13 cellular contexts compared by ENCODE assay signal in genomic region chr13:80400164-80400767, GRCh38. TPM values are rescaled to one million over a fixed set of nuclear protein-coding genes. Genes with fewer than 3 reads are reported as not detected.
DNase-seq lines count a peak whose midpoint lies in the region; ATAC-seq and TF ChIP-seq lines count a peak whose summit lies in the region.
"Had no signal": no experiment of that assay in that cellular context is flagged by ENCODE, and none has a peak within 500 bp of the region (broad histone marks: within the 10 kb centered on the region; RNA-seq: fewer than 3 reads in every experiment).

No MANE protein-coding gene starts in this region.

- H3K9me3 ChIP-seq in mucosa of descending colon (no peaks in the 10 kb centered on the region), Caco-2 (peaks cover 8% of the 10 kb centered on the region; the same call in 1 of the 2 replicates)
- H3K9me3 ChIP-seq: esophagus squamous epithelium had no signal

- H3K27me3 Mint-ChIP-seq in Caco-2 (ENCODE audit: insufficient read depth, unreplicated experiment), result no peaks in the 10 kb centered on the region
- H3K27me3 Mint-ChIP-seq in activated T-helper 1 cell treated with anti-CD3 and anti-CD28 coated beads, Interleukin-12 subunit alpha, Interleukin-12 subunit beta, Interleukin-2, Interleukin-4 antibody, amounts not matched to agents 30 ng/mL and 10 ng/mL and 1 ng/mL, durations not matched to agents 14 hours and 24 hours and 36 hours (ENCODE audit: insufficient read depth), result no peaks in the 10 kb centered on the region
- H3K27me3 Mint-ChIP-seq in activated CD4-positive, alpha-beta memory T cell treated with anti-CD3 and anti-CD28 coated beads, Interleukin-2, amount 10 ng/mL, durations not matched to agents 7 days and 5 days, result no peaks in the 10 kb centered on the region

- peaks cover 7% of the 10 kb centered on the region for H3K4me1 Mint-ChIP-seq in Caco-2 (ENCODE audit: low read depth, unreplicated experiment)
- no peaks in the 10 kb centered on the region for H3K4me1 Mint-ChIP-seq in activated T-helper 1 cell treated with anti-CD3 and anti-CD28 coated beads, Interleukin-12 subunit alpha, Interleukin-12 subunit beta, Interleukin-2, Interleukin-4 antibody, amounts not matched to agents 30 ng/mL and 10 ng/mL and 1 ng/mL, durations not matched to agents 14 hours and 24 hours and 36 hours (ENCODE audit: low read depth)
- H3K4me1 Mint-ChIP-seq in activated CD4-positive, alpha-beta memory T cell treated with anti-CD3 and anti-CD28 coated beads, Interleukin-2, amount 10 ng/mL, durations not matched to agents 7 days and 5 days, result peaks cover 13% of the 10 kb centered on the region
- H3K4me1 Mint-ChIP-seq: mesothelial cell of epicardium had no signal

- H3K27me3 ChIP-seq in Caco-2 (replicated peaks; ENCODE audit: control insufficient read depth, insufficient read depth, low read length), result no peaks in the 10 kb centered on the region
- H3K27me3 ChIP-seq: esophagus squamous epithelium had no signal

- intact Hi-C loops in mucosa of descending colon (cut with DNase I, micrococcal nuclease) (no loop called here), Caco-2 (cut with micrococcal nuclease; ENCODE audit: unreplicated experiment) (no loop called here)
- intact Hi-C loops in activated T-helper 1 cell treated with anti-CD3 and anti-CD28 coated beads, Interleukin-12 subunit alpha, Interleukin-12 subunit beta, Interleukin-2, Interleukin-4 antibody, amounts not matched to agents 30 ng/mL and 10 ng/mL and 1 ng/mL, durations not matched to agents 14 hours and 24 hours and 36 hours (cut with micrococcal nuclease), result no loop called here

- no peak overlapping the region for H3K4me3 Mint-ChIP-seq in Caco-2 (ENCODE audit: unreplicated experiment)
- no peak overlapping the region for H3K4me3 Mint-ChIP-seq in activated T-helper 1 cell treated with anti-CD3 and anti-CD28 coated beads, Interleukin-12 subunit alpha, Interleukin-12 subunit beta, Interleukin-2, Interleukin-4 antibody, amounts not matched to agents 30 ng/mL and 10 ng/mL and 1 ng/mL, durations not matched to agents 14 hours and 24 hours and 36 hours
- no peak overlapping the region for H3K4me3 Mint-ChIP-seq in activated CD4-positive, alpha-beta memory T cell treated with anti-CD3 and anti-CD28 coated beads, Interleukin-2, amount 10 ng/mL, durations not matched to agents 7 days and 5 days
- H3K4me3 Mint-ChIP-seq: mesothelial cell of epicardium had no signal

- peaks cover 18% of the 10 kb centered on the region for H3K9me3 Mint-ChIP-seq in Caco-2 (ENCODE audit: unreplicated experiment)
- H3K9me3 Mint-ChIP-seq in activated T-helper 1 cell treated with anti-CD3 and anti-CD28 coated beads, Interleukin-12 subunit alpha, Interleukin-12 subunit beta, Interleukin-2, Interleukin-4 antibody, amounts not matched to agents 30 ng/mL and 10 ng/mL and 1 ng/mL, durations not matched to agents 14 hours and 24 hours and 36 hours, result peaks cover 14% of the 10 kb centered on the region
- peaks cover 12% of the 10 kb centered on the region for H3K9me3 Mint-ChIP-seq in activated CD4-positive, alpha-beta memory T cell treated with anti-CD3 and anti-CD28 coated beads, Interleukin-2, amount 10 ng/mL, durations not matched to agents 7 days and 5 days

- no TSS peak for BruUV-seq in Caco-2 (replicated peaks; lab: Mats Ljungman, UMichigan)

- no peak overlapping the region for H3K4me3 ChIP-seq in mucosa of descending colon
- no peak overlapping the region for H3K4me3 ChIP-seq in Caco-2 (ENCODE audit: low read depth, low read length)
- H3K4me3 ChIP-seq: esophagus squamous epithelium had no signal

- H3K27ac Mint-ChIP-seq in Caco-2 (ENCODE audit: unreplicated experiment), result no peak overlapping the region
- H3K27ac Mint-ChIP-seq in activated T-helper 1 cell treated with anti-CD3 and anti-CD28 coated beads, Interleukin-12 subunit alpha, Interleukin-12 subunit beta, Interleukin-2, Interleukin-4 antibody, amounts not matched to agents 30 ng/mL and 10 ng/mL and 1 ng/mL, durations not matched to agents 14 hours and 24 hours and 36 hours, result no peak overlapping the region
- no peak overlapping the region for H3K27ac Mint-ChIP-seq in activated CD4-positive, alpha-beta memory T cell treated with anti-CD3 and anti-CD28 coated beads, Interleukin-2, amount 10 ng/mL, durations not matched to agents 7 days and 5 days
- H3K27ac Mint-ChIP-seq: mesothelial cell of epicardium had no signal

- no peaks in the 10 kb centered on the region for H3K36me3 Mint-ChIP-seq in Caco-2 (ENCODE audit: insufficient read depth, unreplicated experiment)
- no peaks in the 10 kb centered on the region for H3K36me3 Mint-ChIP-seq in activated T-helper 1 cell treated with anti-CD3 and anti-CD28 coated beads, Interleukin-12 subunit alpha, Interleukin-12 subunit beta, Interleukin-2, Interleukin-4 antibody, amounts not matched to agents 30 ng/mL and 10 ng/mL and 1 ng/mL, durations not matched to agents 14 hours and 24 hours and 36 hours (ENCODE audit: low read depth)
- no peaks in the 10 kb centered on the region for H3K36me3 Mint-ChIP-seq in activated CD4-positive, alpha-beta memory T cell treated with anti-CD3 and anti-CD28 coated beads, Interleukin-2, amount 10 ng/mL, durations not matched to agents 7 days and 5 days (ENCODE audit: low read depth)

- H3K4me1 ChIP-seq in mucosa of descending colon (ENCODE audit: low read depth), result no peaks in the 10 kb centered on the region
- 0 out of 2 replicates have a peak, but pooled peaks cover 7% of the 10 kb centered on the region for H3K4me1 ChIP-seq in Caco-2

- H3K36me3 ChIP-seq in mucosa of descending colon (ENCODE audit: low read depth) (no peaks in the 10 kb centered on the region), Caco-2 (ENCODE audit: control insufficient read depth, insufficient read depth, low read length) (no peaks in the 10 kb centered on the region)
- H3K36me3 ChIP-seq: esophagus squamous epithelium had no signal

- ATAC-seq in GM18498 (IDR thresholded peaks at IDR 0.05; ENCODE audit: unreplicated experiment), result peak; percentile 46
- ATAC-seq in GM21381 (IDR thresholded peaks at IDR 0.05; ENCODE audit: unreplicated experiment), result peak; percentile 43
- ATAC-seq in mucosa of descending colon, result peak; percentile 52
- no peak for ATAC-seq in GM19351 (IDR thresholded peaks at IDR 0.05; ENCODE audit: unreplicated experiment)

- CTCF ChIA-PET in Caco-2 (lab: Charles Lee), result interaction anchor here (1.0 kb wide), 1 partner anchor 59 kb away, joined by 5 read pairs; the partner anchor contains the start of gene SPRY2
- CTCF ChIA-PET in activated CD4-positive, alpha-beta memory T cell treated with anti-CD3 and anti-CD28 coated beads, Interleukin-2, amount 10 ng/mL, durations not matched to agents 7 days and 5 days (lab: Charles Lee), result no interaction called here

- POLR2A ChIA-PET in Caco-2 (lab: Charles Lee), result interaction anchor here (0.6 kb wide), 1 partner anchor 919 kb away, joined by 13 read pairs; the partner anchor contains the start of gene NDFIP2
- POLR2A ChIA-PET in activated CD4-positive, alpha-beta memory T cell treated with anti-CD3 and anti-CD28 coated beads, Interleukin-2, amount 10 ng/mL, durations not matched to agents 7 days and 5 days (lab: Charles Lee), result no interaction called here

- DNase-seq in NAMALWA (ENCODE audit: low spot score), result peak; percentile 41
- no peak for DNase-seq in mucosa of descending colon
- DNase-seq in Caco-2, result no peak
- no peak for DNase-seq in activated T-helper 1 cell treated with anti-CD3 and anti-CD28 coated beads, Interleukin-12 subunit alpha, Interleukin-12 subunit beta, Interleukin-2, Interleukin-4 antibody, amounts not matched to agents 30 ng/mL and 10 ng/mL and 1 ng/mL, durations not matched to agents 14 hours and 24 hours and 36 hours (ENCODE audit: low spot score)
- no peak for DNase-seq in activated CD4-positive, alpha-beta memory T cell treated with anti-CD3 and anti-CD28 coated beads, Interleukin-2, amount 10 ng/mL, durations not matched to agents 7 days and 5 days
- DNase-seq: activated CD8-positive, alpha-beta memory T cell treated with anti-CD3 and anti-CD28 coated beads for 24 hours; esophagus squamous epithelium; NCI-H2029 had no signal

- TF ChIP-seq CTCF in mucosa of descending colon (IDR thresholded peaks at IDR 0.05), result no peak
- no peak for TF ChIP-seq CTCF in Caco-2 (IDR thresholded peaks at IDR 0.05; ENCODE audit: insufficient read depth in 1 of 2, low read depth in 1 of 2, low read length in 1 of 2, severe bottlenecking in 1 of 2, unreplicated experiment in 1 of 2)

RNA-seq across cellular contexts. Expression of gene SPRY2, which starts 59.3 kb away (rescaled TPM):
- total RNA-seq in mucosa of descending colon, result 10 to 100 TPM; 47.8 to 51.3 (median 50.9) TPM
- total RNA-seq in Caco-2 (2022), result 28.9 and 32.4 TPM in 2 replicates
- 0.08 and 0.10 TPM in 2 replicates for total RNA-seq in activated T-helper 1 cell treated with anti-CD3 and anti-CD28 coated beads, Interleukin-12 subunit alpha, Interleukin-12 subunit beta, Interleukin-2, Interleukin-4 antibody, amounts not matched to agents 30 ng/mL and 10 ng/mL and 1 ng/mL, durations not matched to agents 14 hours and 24 hours and 36 hours
- total RNA-seq in activated CD4-positive, alpha-beta memory T cell treated with anti-CD3 and anti-CD28 coated beads, Interleukin-2, amount 10 ng/mL, durations not matched to agents 7 days and 5 days, result not detected
- total RNA-seq: T-helper 1 cell treated with Interleukin-12 subunit alpha and Interleukin-12 subunit beta and Interleukin-4 antibody, amounts not matched to agents 30 ng/mL and 1 ng/mL, for 36 hours had no signal

Comparison
In these comparisons a context has a peak if more than half of its experiments do, and no peak if none do; other contexts are left out.
1. RNA of gene SPRY2, which starts 59.3 kb away (total RNA-seq): 47.8 to 51.3 TPM in mucosa of descending colon and 28.9 to 32.4 TPM in Caco-2; 0.08 to 0.10 TPM in activated T-helper 1 cell treated with anti-CD3 and anti-CD28 coated beads, Interleukin-12 subunit alpha, Interleukin-12 subunit beta, Interleukin-2, Interleukin-4 antibody, amounts not matched to agents 30 ng/mL and 10 ng/mL and 1 ng/mL, durations not matched to agents 14 hours and 24 hours and 36 hours and not detected in activated CD4-positive, alpha-beta memory T cell treated with anti-CD3 and anti-CD28 coated beads, Interleukin-2, amount 10 ng/mL, durations not matched to agents 7 days and 5 days; every median in the first group is over 10 times any median in the second.